Comparison of ENCODE assay signal across 21 cellular contexts in genomic region chr9:97447030-97447429, GRCh38. TPM values are rescaled to one million over a fixed set of nuclear protein-coding genes. Genes with fewer than 3 reads are reported as not detected.
DNase-seq lines count a peak whose midpoint lies in the region; ATAC-seq, FAIRE-seq and TF ChIP-seq lines count a peak whose summit lies in the region.
"Had no signal": no experiment of that assay in that cellular context is flagged by ENCODE, and none has a peak within 500 bp of the region (broad histone marks: within the 10 kb centered on the region; RNA-seq: fewer than 3 reads in every experiment).

No MANE protein-coding gene starts in this region.

- POLR2A ChIA-PET in GM12878 (lab: Charles Lee) = no interaction called here

- intact Hi-C loops in GM12878 (cut with micrococcal nuclease; ENCODE audit: unreplicated experiment) (no loop called here), upper lobe of right lung (cut with DNase I) (no loop called here)

- peak overlapping the region; percentile 25 for H3K4me2 ChIP-seq in MM.1S (ENCODE audit: low read depth, low read length)
- H3K4me2 ChIP-seq in GM12878 (ENCODE audit: control insufficient read depth, insufficient read depth) = no peak overlapping the region

- 80% methylated on average over 3 of the region's 3 CpGs for WGBS in GM12878 (ENCODE audit: insufficient coverage, insufficient replicate concordance, low lambda C conversion rate, missing lambda C conversion rate)

- no peak for TF ChIP-seq CTCF in MM.1S (IDR thresholded peaks at IDR 0.05; ENCODE audit: low read length)
- TF ChIP-seq CTCF in GM12878 (IDR thresholded peaks at IDR 0.05 in 2 of 3, conservative IDR thresholded peaks at IDR 0.05 in 1 of 3; ENCODE audit: control insufficient read depth in 2 of 3, extremely low read depth in 1 of 3, insufficient read depth in 1 of 3, low read depth in 3 of 3, low read length in 3 of 3) = no peak
- TF ChIP-seq CTCF in upper lobe of right lung (IDR thresholded peaks at IDR 0.05) = no peak

- TF ChIP-seq RAD21 in GM12878 (IDR thresholded peaks at IDR 0.05; ENCODE audit: insufficient read depth, low read depth, low read length) = no peak

- H4K20me1 ChIP-seq in MM.1S (ENCODE audit: insufficient read depth, low read length) (no peaks in the 10 kb centered on the region), GM12878 (ENCODE audit: control insufficient read depth, insufficient read depth) (no peaks in the 10 kb centered on the region)

- H3K9me2 ChIP-seq in MM.1S (replicated peaks; ENCODE audit: insufficient read depth, low read length) = no peaks in the 10 kb centered on the region

- SMC1A ChIA-PET in GM12878 (lab: Charles Lee; ENCODE audit: uncharacterized antibody, unreplicated experiment) = interaction anchor here (1.1 to 2.0 kb wide), 8 partner anchors 9 to 229 kb away, joined by 3 to 5 read pairs (median 3); no protein-coding TSS in a partner anchor

- no peak for TF ChIP-seq EP300 in GM12878 (IDR thresholded peaks at IDR 0.05; ENCODE audit: borderline replicate concordance in 1 of 2, control insufficient read depth in 1 of 2, low read depth in 2 of 2, low read length in 2 of 2)

- H3K4me1 ChIP-seq in MM.1S (ENCODE audit: low read length) (peaks cover 14% of the 10 kb centered on the region), GM12878 (ENCODE audit: control insufficient read depth, insufficient read depth, low read length) (no peaks in the 10 kb centered on the region), upper lobe of right lung (no peaks in the 10 kb centered on the region)
- H3K4me1 ChIP-seq: HAP-1, Peyer's patch had no signal

- H3K27me3 ChIP-seq in MM.1S (replicated peaks; ENCODE audit: insufficient read depth, low read length) (no peaks in the 10 kb centered on the region), GM12878 (replicated peaks in 1 of 2; ENCODE audit: control insufficient read depth in 2 of 2, insufficient read depth in 2 of 2, low read length in 1 of 2) (no peaks in the 10 kb centered on the region), upper lobe of right lung (no peaks in the 10 kb centered on the region)
- H3K27me3 ChIP-seq: Peyer's patch had no signal

- ATAC-seq in GM12878 (no peak), upper lobe of right lung (peak; percentile 33), HG03025 (IDR thresholded peaks at IDR 0.05; ENCODE audit: low FRiP score, unreplicated experiment) (no peak)

- H3K4me3 ChIP-seq in MM.1S (ENCODE audit: low read length) (no peak overlapping the region), GM12878 (no peak overlapping the region), upper lobe of right lung (no peak overlapping the region)
- H3K4me3 ChIP-seq: GM23248, HAP-1, Peyer's patch had no signal

- peak; percentile 47 for DNase-seq in MM.1S
- DNase-seq in NOMO-1 (lab: John Stamatoyannopoulos, UW; ENCODE audit: unreplicated experiment in 2 of 2) = peak; percentile 44 to 78
- DNase-seq in GM12878 (ENCODE audit: low read depth, low spot score) = no peak
- DNase-seq in upper lobe of right lung = no peak
- no peak for DNase-seq in RCC 7860 (ENCODE audit: low spot score)
- DNase-seq in AML-193 (lab: John Stamatoyannopoulos, UW) = no peak
- DNase-seq: CD4-positive, alpha-beta memory T cell; DND-41; GM23248; Karpas-422; NCI-H1105; NCI-H146; NCI-H2081; NCI-H2171; NCI-H345; NCI-H526; Peyer's patch had no signal

- H3K79me2 ChIP-seq in MM.1S (ENCODE audit: low read length) (no peaks in the 10 kb centered on the region), GM12878 (ENCODE audit: control insufficient read depth, insufficient read depth, low read length) (no peaks in the 10 kb centered on the region)

- H2AFZ ChIP-seq in MM.1S (ENCODE audit: low read length) (peak overlapping the region; percentile 39), GM12878 (ENCODE audit: control insufficient read depth, low read depth, low read length) (no peak overlapping the region)
- H2AFZ ChIP-seq: GM23248 had no signal

- in situ Hi-C loops in GM12878 (cut with MboI) = no loop called here

- no peak for TF ChIP-seq POLR2A in GM12878 (IDR thresholded peaks at IDR 0.05; ENCODE audit: low read depth, low read length)

- RAD21 ChIA-PET in GM12878 (lab: Charles Lee; ENCODE audit: unreplicated experiment) = interaction anchor here (0.7 to 2.0 kb wide), 2 partner anchors 22 to 169 kb away, joined by 3 to 6 read pairs; no protein-coding TSS in a partner anchor

- CTCF ChIA-PET in GM12878 (lab: Yijun Ruan, JAX) = interaction anchor here (0.8 to 3.0 kb wide), 6 partner anchors 9 to 169 kb away, joined by 3 to 11 read pairs (median 4); no protein-coding TSS in a partner anchor

- H3F3A ChIP-seq in MM.1S (ENCODE audit: insufficient read depth, low read length) = no peaks in the 10 kb centered on the region

- H3K9me3 ChIP-seq in MM.1S (replicated peaks; ENCODE audit: insufficient read depth, low read length) (no peaks in the 10 kb centered on the region), GM12878 (replicated peaks; ENCODE audit: control insufficient read depth, insufficient read depth, low read length) (no peaks in the 10 kb centered on the region), upper lobe of right lung (no peaks in the 10 kb centered on the region)
- H3K9me3 ChIP-seq: HAP-1, Peyer's patch had no signal

- FAIRE-seq in GM12878 (lab: Jason Lieb, UNC) = peak; percentile 47
- FAIRE-seq in RCC 7860 (lab: Jason Lieb, UNC) = no peak
- FAIRE-seq: GM12892 had no signal

- H3K27ac ChIP-seq in MM.1S (ENCODE audit: low read length) (peak overlapping the region; percentile 21; the same call in 1 of the 2 replicates), GM12878 (ENCODE audit: control insufficient read depth, insufficient read depth) (no peak overlapping the region), upper lobe of right lung (no peak overlapping the region)
- H3K27ac ChIP-seq: GM23248, Peyer's patch had no signal

- BruUV-seq in GM12878 (replicated peaks; lab: Mats Ljungman, UMichigan) = no TSS peak

- H3K9ac ChIP-seq in MM.1S (ENCODE audit: low read length) (no peak overlapping the region), GM12878 (ENCODE audit: control insufficient read depth, insufficient read depth, low read length) (no peak overlapping the region)
- H3K9ac ChIP-seq: GM23248 had no signal

- no peaks in the 10 kb centered on the region for H3K36me3 ChIP-seq in MM.1S (replicated peaks; ENCODE audit: insufficient read depth, low read length)
- H3K36me3 ChIP-seq in GM12878 (ENCODE audit: control insufficient read depth in 2 of 2, insufficient read depth in 2 of 2, low read length in 1 of 2) = no peaks in the 10 kb centered on the region
- peaks cover 8% of the 10 kb centered on the region for H3K36me3 ChIP-seq in upper lobe of right lung
- H3K36me3 ChIP-seq: HAP-1 had no signal

TF ChIP-seq in GM12878, 131 proteins besides CTCF, POLR2A, EP300 and RAD21 (continues in another document):
- TF ChIP-seq SMC3 (IDR thresholded peaks at IDR 0.05; ENCODE audit: borderline replicate concordance, low read length) = no peak
- TF ChIP-seq SPI1 (IDR thresholded peaks at IDR 0.05; ENCODE audit: borderline replicate concordance, insufficient read depth, low read depth, low read length) = no peak
- TF ChIP-seq KDM1A (IDR thresholded peaks at IDR 0.05; ENCODE audit: borderline replicate concordance) = no peak
- TF ChIP-seq, protein P1, sequence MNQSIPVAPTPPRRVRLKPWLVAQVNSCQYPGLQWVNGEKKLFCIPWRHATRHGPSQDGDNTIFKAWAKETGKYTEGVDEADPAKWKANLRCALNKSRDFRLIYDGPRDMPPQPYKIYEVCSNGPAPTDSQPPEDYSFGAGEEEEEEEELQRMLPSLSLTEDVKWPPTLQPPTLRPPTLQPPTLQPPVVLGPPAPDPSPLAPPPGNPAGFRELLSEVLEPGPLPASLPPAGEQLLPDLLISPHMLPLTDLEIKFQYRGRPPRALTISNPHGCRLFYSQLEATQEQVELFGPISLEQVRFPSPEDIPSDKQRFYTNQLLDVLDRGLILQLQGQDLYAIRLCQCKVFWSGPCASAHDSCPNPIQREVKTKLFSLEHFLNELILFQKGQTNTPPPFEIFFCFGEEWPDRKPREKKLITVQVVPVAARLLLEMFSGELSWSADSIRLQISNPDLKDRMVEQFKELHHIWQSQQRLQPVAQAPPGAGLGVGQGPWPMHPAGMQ (IDR thresholded peaks at IDR 0.05; ENCODE audit: borderline replicate concordance) = no peak

RNA-seq across cellular contexts. Expression of gene TDRD7, which starts 35.1 kb away (rescaled TPM):
- total RNA-seq in GM12878 (2013; cell fraction: nucleolus; rRNA removed) = 44.4 and 45.0 TPM in 2 replicates
- 16.2 and 18.6 TPM in 2 replicates for total RNA-seq in GM12878 (2014; rRNA removed)
- 21.5 and 22.2 TPM in 2 replicates for total RNA-seq in GM12878 (2014; rRNA removed; fragmentation: Illumina TruSeq; extraction: Trizol)
- total RNA-seq in GM12878 (2021) = 16.2 and 17.9 TPM in 2 replicates
- 6.9 TPM for polyA plus RNA-seq in GM12878 (2011; ENCODE audit: low read depth)
- polyA plus RNA-seq in GM12878 (2011; rRNA removed) = 26.4 and 36.3 TPM in 2 replicates
- 12.2 and 13.4 TPM in 2 replicates for polyA plus RNA-seq in GM12878 (2011; cell fraction: cytosol; rRNA removed)
- polyA plus RNA-seq in GM12878 (2011; cell fraction: nucleus; rRNA removed) = 22.2 and 22.6 TPM in 2 replicates
- polyA plus RNA-seq in GM12878 (2012) = 7.7 and 10.2 TPM in 2 replicates
- 20.4 and 26.2 TPM in 2 replicates for polyA plus RNA-seq in GM12878 (2014; fragmentation: Illumina TruSeq; extraction: Trizol)
- polyA plus RNA-seq in GM12878 (2014; fragmentation: Nextera tagmentation; extraction: Ambion mirVana) = 1 to 10 TPM; 5.7 to 8.3 TPM
- 13.0 and 16.2 TPM in 2 replicates for polyA plus RNA-seq in GM12878 (2014; rRNA removed)
- 10 to 100 TPM; 14.9 to 16.1 TPM for polyA plus RNA-seq in GM12878 (2016; fragmentation: Nextera tagmentation; extraction: Ambion mirVana)
- polyA minus RNA-seq in GM12878 (2011; rRNA and poly(A)+ RNA removed) = 23.5 and 27.9 TPM in 2 replicates
- polyA minus RNA-seq in GM12878 (2011; cell fraction: cytosol; rRNA and poly(A)+ RNA removed) = 6.8 and 10.0 TPM in 2 replicates
- 11.4 and 18.4 TPM in 2 replicates for polyA minus RNA-seq in GM12878 (2011; cell fraction: nucleus; rRNA and poly(A)+ RNA removed)
- total RNA-seq in upper lobe of right lung = 18.2 TPM

RNA-seq across cellular contexts. Expression of gene TMOD1, which starts 54.4 kb away (rescaled TPM):
- 33.9 and 37.2 TPM in 2 replicates for total RNA-seq in GM12878 (2013; cell fraction: nucleolus; rRNA removed)
- total RNA-seq in GM12878 (2014; rRNA removed) = 8.4 and 8.5 TPM in 2 replicates
- 13.9 and 15.0 TPM in 2 replicates for total RNA-seq in GM12878 (2014; rRNA removed; fragmentation: Illumina TruSeq; extraction: Trizol)
- 28.4 and 29.0 TPM in 2 replicates for total RNA-seq in GM12878 (2021)
- 18.8 TPM for polyA plus RNA-seq in GM12878 (2011; ENCODE audit: low read depth)
- polyA plus RNA-seq in GM12878 (2011; rRNA removed) = 4.0 and 4.9 TPM in 2 replicates
- polyA plus RNA-seq in GM12878 (2011; cell fraction: cytosol; rRNA removed) = 3.9 and 5.9 TPM in 2 replicates
- 5.2 and 5.5 TPM in 2 replicates for polyA plus RNA-seq in GM12878 (2011; cell fraction: nucleus; rRNA removed)
- polyA plus RNA-seq in GM12878 (2012) = 20.5 and 27.3 TPM in 2 replicates
- 31.3 and 38.8 TPM in 2 replicates for polyA plus RNA-seq in GM12878 (2014; fragmentation: Illumina TruSeq; extraction: Trizol)
- 10 to 100 TPM; 11.1 to 16.9 TPM for polyA plus RNA-seq in GM12878 (2014; fragmentation: Nextera tagmentation; extraction: Ambion mirVana)
- polyA plus RNA-seq in GM12878 (2014; rRNA removed) = 13.2 and 13.3 TPM in 2 replicates
- polyA plus RNA-seq in GM12878 (2016; fragmentation: Nextera tagmentation; extraction: Ambion mirVana) = 10 to 100 TPM; 27.7 to 44.1 TPM
- 2.9 and 3.7 TPM in 2 replicates for polyA minus RNA-seq in GM12878 (2011; rRNA and poly(A)+ RNA removed)
- 3.2 and 3.7 TPM in 2 replicates for polyA minus RNA-seq in GM12878 (2011; cell fraction: cytosol; rRNA and poly(A)+ RNA removed)
- 1.2 and 2.2 TPM in 2 replicates for polyA minus RNA-seq in GM12878 (2011; cell fraction: nucleus; rRNA and poly(A)+ RNA removed)
- total RNA-seq in upper lobe of right lung = 11.3 TPM
- total RNA-seq: OCI-LY7 had no signal

Comparison
In these comparisons a context has a peak if more than half of its experiments do, and no peak if none do; other contexts are left out.
1. DNase-seq: peak in MM.1S (single experiment) and NOMO-1 (2 of 2); none in GM12878 (single experiment), upper lobe of right lung (single experiment), RCC 7860 (single experiment) and AML-193 (0 of 2).